13 cellular contexts compared by ENCODE assay signal in genomic region chr3:110743202-110743601, GRCh38.
DNase-seq lines count a peak whose midpoint lies in the region; ATAC-seq, FAIRE-seq and TF ChIP-seq lines count a peak whose summit lies in the region.
"Had no signal": no experiment of that assay in that cellular context is flagged by ENCODE, and none has a peak within 500 bp of the region (broad histone marks: within the 10 kb centered on the region; RNA-seq: fewer than 3 reads in every experiment).

No MANE protein-coding gene starts in this region.

- 69% methylated on average over 1 of the region's 1 CpG; no CpG with 5 or more reads in 1 of the 2 experiments for WGBS in H1 (ENCODE audit: extremely low coverage in 1 of 2, insufficient coverage in 1 of 2, insufficient read length in 1 of 2, insufficient replicate concordance in 2 of 2, low coverage in 1 of 2, low lambda C conversion rate in 2 of 2, missing lambda C conversion rate in 1 of 2), 2 experiments

- H3K56ac ChIP-seq in H1 (replicated peaks; ENCODE audit: insufficient read length, low read depth, low read length), result no peak overlapping the region

- no peak for TF ChIP-seq POLR2A in H1 (IDR thresholded peaks at IDR 0.05; ENCODE audit: control extremely low read depth in 1 of 2, low read depth in 2 of 2, low read length in 2 of 2)

- no peak overlapping the region for H2BK12ac ChIP-seq in H1 (ENCODE audit: low read depth, low read length)

- peak overlapping the region; percentile 29; the same call in 1 of the 2 replicates for H2AFZ ChIP-seq in H1 (ENCODE audit: low read length)

- H3K79me1 ChIP-seq in H1 (ENCODE audit: low read depth, low read length), result no peaks in the 10 kb centered on the region

- H3K4me1 ChIP-seq in H1 (replicated peaks in 1 of 4; ENCODE audit: control insufficient read depth in 3 of 4, insufficient read depth in 4 of 4, low read length in 3 of 4) (0 out of 7 replicates have a peak, but pooled peaks cover 0 to 2% (median 0%) of the 10 kb centered on the region in 4 experiments), upper lobe of right lung (peaks cover 5% of the 10 kb centered on the region)

- ATAC-seq in HG03558 (IDR thresholded peaks at IDR 0.05; ENCODE audit: extremely low read depth, unreplicated experiment), result peak; percentile 68
- peak; percentile 93 for ATAC-seq in upper lobe of right lung
- no peak for ATAC-seq in activated naive CD8-positive, alpha-beta T cell treated with anti-CD3 and anti-CD28 coated beads, Interleukin-2, amount 50 U/mL, for 24 hours
- no peak for ATAC-seq in stimulated activated naive CD8-positive, alpha-beta T cell treated with anti-CD3 and anti-CD28 coated beads, Interleukin-15, Interleukin-2, amounts not matched to agents 100 U/mL and 50 U/mL, for 24 hours
- ATAC-seq: activated T-helper 17 cell treated with anti-CD3 and anti-CD28 coated beads, Interleukin-2, amount 50 U/mL, for 72 hours; right cardiac atrium had no signal

- H3K4ac ChIP-seq in H1 (replicated peaks; ENCODE audit: insufficient read length, low read depth, low read length), result no peak overlapping the region

- no peak overlapping the region for H3K27ac ChIP-seq in H1 (ENCODE audit: low read depth, low read length)
- H3K27ac ChIP-seq in upper lobe of right lung, result no peak overlapping the region

- H3K4me1 Mint-ChIP-seq in activated naive CD8-positive, alpha-beta T cell treated with anti-CD3 and anti-CD28 coated beads, Interleukin-2, amount 50 U/mL, for 24 hours, result no peaks in the 10 kb centered on the region
- H3K4me1 Mint-ChIP-seq in activated T-helper 1 cell treated with anti-CD3 and anti-CD28 coated beads, Interleukin-12 subunit alpha, Interleukin-12 subunit beta, Interleukin-2, Interleukin-4 antibody, amounts not matched to agents 30 ng/mL and 10 ng/mL and 1 ng/mL, durations not matched to agents 14 hours and 24 hours and 36 hours (ENCODE audit: low read depth), result no peaks in the 10 kb centered on the region
- H3K4me1 Mint-ChIP-seq: activated T-helper 17 cell treated with anti-CD3 and anti-CD28 coated beads, Interleukin-2, amount 50 U/mL, for 72 hours; memory B cell had no signal

- TF ChIP-seq RAD21 in H1 (IDR thresholded peaks at IDR 0.05 in 1 of 2, conservative IDR thresholded peaks at IDR 0.05 in 1 of 2; ENCODE audit: low read depth in 2 of 2, low read length in 2 of 2), result no peak

- no peak for TF ChIP-seq EP300 in H1 (IDR thresholded peaks at IDR 0.05; ENCODE audit: borderline replicate concordance in 1 of 2, low read depth in 2 of 2, low read length in 2 of 2)

- H3K27me3 ChIP-seq in H1 (replicated peaks in 1 of 4; ENCODE audit: control insufficient read depth in 3 of 4, extremely low read depth in 1 of 4, insufficient read depth in 3 of 4, low read length in 3 of 4) (no peaks in the 10 kb centered on the region), upper lobe of right lung (no peaks in the 10 kb centered on the region)

- intact Hi-C loops in upper lobe of right lung (cut with DNase I), result no loop called here
- intact Hi-C loops in activated T-helper 1 cell treated with anti-CD3 and anti-CD28 coated beads, Interleukin-12 subunit alpha, Interleukin-12 subunit beta, Interleukin-2, Interleukin-4 antibody, amounts not matched to agents 30 ng/mL and 10 ng/mL and 1 ng/mL, durations not matched to agents 14 hours and 24 hours and 36 hours (cut with micrococcal nuclease), result no loop called here

- TF ChIP-seq CTCF in H1 (IDR thresholded peaks at IDR 0.05; ENCODE audit: control extremely low read depth in 1 of 3, insufficient read depth in 1 of 3, low read depth in 1 of 3, low read length in 3 of 3) (no peak), upper lobe of right lung (IDR thresholded peaks at IDR 0.05) (no peak)

- H3K27ac Mint-ChIP-seq in activated naive CD8-positive, alpha-beta T cell treated with anti-CD3 and anti-CD28 coated beads, Interleukin-2, amount 50 U/mL, for 24 hours, result no peak overlapping the region
- no peak overlapping the region for H3K27ac Mint-ChIP-seq in activated T-helper 1 cell treated with anti-CD3 and anti-CD28 coated beads, Interleukin-12 subunit alpha, Interleukin-12 subunit beta, Interleukin-2, Interleukin-4 antibody, amounts not matched to agents 30 ng/mL and 10 ng/mL and 1 ng/mL, durations not matched to agents 14 hours and 24 hours and 36 hours
- H3K27ac Mint-ChIP-seq: activated T-helper 17 cell treated with anti-CD3 and anti-CD28 coated beads, Interleukin-2, amount 50 U/mL, for 72 hours; memory B cell had no signal

- no peak overlapping the region for H2AK5ac ChIP-seq in H1 (ENCODE audit: low read depth, low read length)

- CTCF ChIA-PET in H1 (lab: Charles Lee; ENCODE audit: partially characterized antibody), result interaction anchor here (1.0 to 1.1 kb wide), 2 partner anchors 11 to 429 kb away, joined by 3 to 4 read pairs; no protein-coding TSS in a partner anchor

- DNase-seq in NCI-H2081 (lab: John Stamatoyannopoulos, UW), result peak; percentile 14 to 63
- no peak for DNase-seq in NCI-H2081 treated with DMSO at 0.1 percent for 48 hours (lab: John Stamatoyannopoulos, UW)
- no peak for DNase-seq in H1 (ENCODE audit: low read depth in 1 of 2, low spot score in 2 of 2)
- no peak for DNase-seq in upper lobe of right lung
- DNase-seq in activated naive CD8-positive, alpha-beta T cell treated with anti-CD3 and anti-CD28 coated beads, Interleukin-2, amount 50 U/mL, for 24 hours, result no peak
- DNase-seq in activated T-helper 1 cell treated with anti-CD3 and anti-CD28 coated beads, Interleukin-12 subunit alpha, Interleukin-12 subunit beta, Interleukin-2, Interleukin-4 antibody, amounts not matched to agents 30 ng/mL and 10 ng/mL and 1 ng/mL, durations not matched to agents 14 hours and 24 hours and 36 hours (ENCODE audit: low spot score), result no peak
- no peak for DNase-seq in stimulated activated naive CD8-positive, alpha-beta T cell treated with anti-CD3 and anti-CD28 coated beads, Interleukin-15, Interleukin-2, amounts not matched to agents 100 U/mL and 50 U/mL, for 24 hours
- DNase-seq: central memory CD4-positive, alpha-beta T cell; right cardiac atrium had no signal

- H3K23me2 ChIP-seq in H1 (ENCODE audit: low read depth, low read length), result no peaks in the 10 kb centered on the region

- no peak overlapping the region for H3K23ac ChIP-seq in H1 (ENCODE audit: insufficient read length)

- peaks cover 3% of the 10 kb centered on the region for H3K27me3 Mint-ChIP-seq in activated naive CD8-positive, alpha-beta T cell treated with anti-CD3 and anti-CD28 coated beads, Interleukin-2, amount 50 U/mL, for 24 hours
- H3K27me3 Mint-ChIP-seq in activated T-helper 1 cell treated with anti-CD3 and anti-CD28 coated beads, Interleukin-12 subunit alpha, Interleukin-12 subunit beta, Interleukin-2, Interleukin-4 antibody, amounts not matched to agents 30 ng/mL and 10 ng/mL and 1 ng/mL, durations not matched to agents 14 hours and 24 hours and 36 hours (ENCODE audit: insufficient read depth), result peaks cover 8% of the 10 kb centered on the region
- H3K27me3 Mint-ChIP-seq: memory B cell had no signal

- H3K4me2 ChIP-seq in H1 (ENCODE audit: insufficient read depth in 1 of 2, low read depth in 2 of 2, low read length in 2 of 2), result no peak overlapping the region

- H3K79me2 ChIP-seq in H1 (ENCODE audit: control insufficient read depth in 1 of 2, insufficient read depth in 2 of 2, low read length in 2 of 2), result no peaks in the 10 kb centered on the region

- no peak overlapping the region for H3K4me3 ChIP-seq in H1 (ENCODE audit: extremely low read depth in 1 of 4, insufficient read depth in 2 of 4, low read depth in 3 of 4, low read length in 4 of 4)
- no peak overlapping the region for H3K4me3 ChIP-seq in upper lobe of right lung

- no peaks in the 10 kb centered on the region for H3K9me3 ChIP-seq in H1 (ENCODE audit: insufficient read depth in 2 of 2, low read depth in 1 of 2, low read length in 1 of 2)
- H3K9me3 ChIP-seq in upper lobe of right lung, result no peaks in the 10 kb centered on the region

- H3K36me3 ChIP-seq in H1 (ENCODE audit: control insufficient read depth in 2 of 4, insufficient read depth in 4 of 4, low read length in 3 of 4) (no peaks in the 10 kb centered on the region), upper lobe of right lung (no peaks in the 10 kb centered on the region)

- no peak overlapping the region for H3K9ac ChIP-seq in H1 (replicated peaks in 1 of 4; ENCODE audit: extremely low read depth in 1 of 4, low read depth in 3 of 4, low read length in 3 of 4)

- no peak overlapping the region for H3K18ac ChIP-seq in H1 (ENCODE audit: extremely low read depth, low read length)

- no peak overlapping the region for H3K4me3 Mint-ChIP-seq in activated naive CD8-positive, alpha-beta T cell treated with anti-CD3 and anti-CD28 coated beads, Interleukin-2, amount 50 U/mL, for 24 hours
- H3K4me3 Mint-ChIP-seq in activated T-helper 1 cell treated with anti-CD3 and anti-CD28 coated beads, Interleukin-12 subunit alpha, Interleukin-12 subunit beta, Interleukin-2, Interleukin-4 antibody, amounts not matched to agents 30 ng/mL and 10 ng/mL and 1 ng/mL, durations not matched to agents 14 hours and 24 hours and 36 hours, result no peak overlapping the region
- H3K4me3 Mint-ChIP-seq: activated T-helper 17 cell treated with anti-CD3 and anti-CD28 coated beads, Interleukin-2, amount 50 U/mL, for 72 hours; memory B cell had no signal

- H4K8ac ChIP-seq in H1 (ENCODE audit: extremely low read depth, insufficient read depth, low read length), result no peak overlapping the region

- H3K14ac ChIP-seq in H1 (ENCODE audit: insufficient read length), result no peak overlapping the region

- H3K36me3 Mint-ChIP-seq in activated naive CD8-positive, alpha-beta T cell treated with anti-CD3 and anti-CD28 coated beads, Interleukin-2, amount 50 U/mL, for 24 hours (ENCODE audit: low read depth), result no peaks in the 10 kb centered on the region
- no peaks in the 10 kb centered on the region for H3K36me3 Mint-ChIP-seq in activated T-helper 1 cell treated with anti-CD3 and anti-CD28 coated beads, Interleukin-12 subunit alpha, Interleukin-12 subunit beta, Interleukin-2, Interleukin-4 antibody, amounts not matched to agents 30 ng/mL and 10 ng/mL and 1 ng/mL, durations not matched to agents 14 hours and 24 hours and 36 hours (ENCODE audit: low read depth)
- H3K36me3 Mint-ChIP-seq: memory B cell had no signal

- no peak overlapping the region for H4K5ac ChIP-seq in H1 (ENCODE audit: insufficient read length, low read depth, low read length)

- no peaks in the 10 kb centered on the region for H4K20me1 ChIP-seq in H1 (replicated peaks in 1 of 2; ENCODE audit: control insufficient read depth in 1 of 2, insufficient read depth in 2 of 2, low read length in 2 of 2)

- no peak for FAIRE-seq in H1 (lab: Jason Lieb, UNC)
- FAIRE-seq: A204.1 had no signal

- no peaks in the 10 kb centered on the region for H3K9me3 Mint-ChIP-seq in activated naive CD8-positive, alpha-beta T cell treated with anti-CD3 and anti-CD28 coated beads, Interleukin-2, amount 50 U/mL, for 24 hours
- H3K9me3 Mint-ChIP-seq in activated T-helper 1 cell treated with anti-CD3 and anti-CD28 coated beads, Interleukin-12 subunit alpha, Interleukin-12 subunit beta, Interleukin-2, Interleukin-4 antibody, amounts not matched to agents 30 ng/mL and 10 ng/mL and 1 ng/mL, durations not matched to agents 14 hours and 24 hours and 36 hours, result no peaks in the 10 kb centered on the region
- H3K9me3 Mint-ChIP-seq: activated T-helper 17 cell treated with anti-CD3 and anti-CD28 coated beads, Interleukin-2, amount 50 U/mL, for 72 hours had no signal

- no peak overlapping the region for H4K91ac ChIP-seq in H1 (replicated peaks; ENCODE audit: insufficient read length, low read length)

- POLR2A ChIA-PET in H1 (lab: Charles Lee; ENCODE audit: partially characterized antibody), result no interaction called here

- H2BK120ac ChIP-seq in H1 (replicated peaks; ENCODE audit: low read depth, low read length), result no peak overlapping the region

- H2BK15ac ChIP-seq in H1 (ENCODE audit: low read length), result no peak overlapping the region

- H2BK20ac ChIP-seq in H1 (ENCODE audit: low read length), result no peak overlapping the region

- H2BK5ac ChIP-seq in H1 (ENCODE audit: low read depth, low read length), result no peak overlapping the region

Comparison
In these comparisons a context has a peak if more than half of its experiments do, and no peak if none do; other contexts are left out.
1. DNase-seq: peak in NCI-H2081 (2 of 2); none in NCI-H2081 treated with DMSO at 0.1 percent for 48 hours (single experiment), H1 (0 of 2), upper lobe of right lung (single experiment), activated naive CD8-positive, alpha-beta T cell treated with anti-CD3 and anti-CD28 coated beads, Interleukin-2, amount 50 U/mL, for 24 hours (single experiment), activated T-helper 1 cell treated with anti-CD3 and anti-CD28 coated beads, Interleukin-12 subunit alpha, Interleukin-12 subunit beta, Interleukin-2, Interleukin-4 antibody, amounts not matched to agents 30 ng/mL and 10 ng/mL and 1 ng/mL, durations not matched to agents 14 hours and 24 hours and 36 hours (single experiment) and stimulated activated naive CD8-positive, alpha-beta T cell treated with anti-CD3 and anti-CD28 coated beads, Interleukin-15, Interleukin-2, amounts not matched to agents 100 U/mL and 50 U/mL, for 24 hours (single experiment).
2. ATAC-seq: peak in HG03558 (single experiment) and upper lobe of right lung (single experiment); none in activated naive CD8-positive, alpha-beta T cell treated with anti-CD3 and anti-CD28 coated beads, Interleukin-2, amount 50 U/mL, for 24 hours (single experiment) and stimulated activated naive CD8-positive, alpha-beta T cell treated with anti-CD3 and anti-CD28 coated beads, Interleukin-15, Interleukin-2, amounts not matched to agents 100 U/mL and 50 U/mL, for 24 hours (single experiment).